In the genomic region with DNA sequence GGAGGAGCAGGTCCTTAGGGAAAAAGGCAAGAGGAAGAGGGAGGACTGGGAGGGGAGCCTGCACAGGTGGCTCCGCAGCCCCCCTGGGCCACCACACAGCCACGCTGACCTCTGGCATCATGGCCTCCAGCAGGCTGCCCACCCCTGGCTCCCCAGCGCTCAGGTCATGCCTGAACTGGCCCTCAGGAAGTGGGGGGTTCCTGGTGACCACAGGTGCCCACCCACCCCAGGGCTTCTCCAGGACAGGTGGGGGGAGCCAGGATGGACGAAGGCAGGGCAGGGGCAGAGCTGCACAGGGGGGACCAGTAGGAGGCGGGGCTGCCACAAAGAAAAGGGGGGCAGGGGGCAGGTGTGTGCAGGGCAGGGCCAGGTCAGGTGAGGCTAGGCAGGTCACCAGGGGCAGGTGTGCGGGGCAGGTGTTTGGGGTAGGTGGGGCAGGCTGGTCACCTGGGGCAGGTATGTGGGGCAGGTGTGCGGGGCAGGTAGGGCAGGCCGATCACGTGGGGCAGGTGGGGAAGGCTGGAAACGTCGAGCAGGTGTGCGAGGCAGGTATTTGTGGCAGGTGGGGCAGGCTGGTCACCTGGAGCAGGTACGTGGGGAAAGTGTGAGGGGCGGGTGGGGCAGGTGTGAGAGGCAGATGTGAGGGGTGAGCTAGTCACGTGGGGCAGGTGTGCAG, we compare ENCODE assay signal across 1 cellular context.
TF ChIP-seq lines count a peak whose summit lies in the region.

No MANE protein-coding gene starts in this region.

TF ChIP-seq in HepG2, 621 proteins besides CTCF, POLR2A, EP300 and RAD21:
- TF ChIP-seq RFX3 (CRISPR knock-in tag; IDR thresholded peaks at IDR 0.05) = no peak
- no peak for TF ChIP-seq TEAD3 (CRISPR knock-in tag; optimal IDR thresholded peaks at IDR 0.05; ENCODE audit: borderline replicate concordance)
- no peak for TF ChIP-seq TP53 (CRISPR knock-in tag; conservative IDR thresholded peaks at IDR 0.05)
- TF ChIP-seq SPEN (CRISPR knock-in tag; IDR thresholded peaks at IDR 0.05; ENCODE audit: low read depth) = 0 out of 2 replicates have a peak, but pooled peaks have one; percentile 0
- peak; percentile 99 for TF ChIP-seq ZEB1 (IDR thresholded peaks at IDR 0.05; ENCODE audit: insufficient replicate concordance, low read depth)
- no peak for TF ChIP-seq PAF1 (CRISPR knock-in tag; IDR thresholded peaks at IDR 0.05)
- TF ChIP-seq SSRP1 (CRISPR knock-in tag; IDR thresholded peaks at IDR 0.05) = no peak
- no peak for TF ChIP-seq KDM6A (CRISPR knock-in tag; IDR thresholded peaks at IDR 0.05; ENCODE audit: low read depth)
- TF ChIP-seq, protein P1, sequence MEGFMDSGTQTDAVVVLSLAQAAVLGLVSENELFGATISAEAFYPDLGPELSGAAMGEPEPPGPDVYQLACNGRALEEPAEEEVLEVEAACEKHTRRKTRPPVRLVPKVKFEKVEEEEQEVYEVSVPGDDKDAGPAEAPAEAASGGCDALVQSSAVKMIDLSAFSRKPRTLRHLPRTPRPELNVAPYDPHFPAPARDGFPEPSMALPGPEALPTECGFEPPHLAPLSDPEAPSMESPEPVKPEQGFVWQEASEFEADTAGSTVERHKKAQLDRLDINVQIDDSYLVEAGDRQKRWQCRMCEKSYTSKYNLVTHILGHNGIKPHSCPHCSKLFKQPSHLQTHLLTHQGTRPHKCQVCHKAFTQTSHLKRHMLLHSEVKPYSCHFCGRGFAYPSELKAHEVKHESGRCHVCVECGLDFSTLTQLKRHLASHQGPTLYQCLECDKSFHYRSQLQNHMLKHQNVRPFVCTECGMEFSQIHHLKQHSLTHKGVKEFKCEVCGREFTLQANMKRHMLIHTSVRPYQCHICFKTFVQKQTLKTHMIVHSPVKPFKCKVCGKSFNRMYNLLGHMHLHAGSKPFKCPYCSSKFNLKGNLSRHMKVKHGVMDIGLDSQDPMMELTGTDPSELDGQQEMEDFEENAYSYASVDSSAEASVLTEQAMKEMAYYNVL (CRISPR knock-in tag; IDR thresholded peaks at IDR 0.05; ENCODE audit: borderline replicate concordance) = no peak
- TF ChIP-seq, protein P2, sequence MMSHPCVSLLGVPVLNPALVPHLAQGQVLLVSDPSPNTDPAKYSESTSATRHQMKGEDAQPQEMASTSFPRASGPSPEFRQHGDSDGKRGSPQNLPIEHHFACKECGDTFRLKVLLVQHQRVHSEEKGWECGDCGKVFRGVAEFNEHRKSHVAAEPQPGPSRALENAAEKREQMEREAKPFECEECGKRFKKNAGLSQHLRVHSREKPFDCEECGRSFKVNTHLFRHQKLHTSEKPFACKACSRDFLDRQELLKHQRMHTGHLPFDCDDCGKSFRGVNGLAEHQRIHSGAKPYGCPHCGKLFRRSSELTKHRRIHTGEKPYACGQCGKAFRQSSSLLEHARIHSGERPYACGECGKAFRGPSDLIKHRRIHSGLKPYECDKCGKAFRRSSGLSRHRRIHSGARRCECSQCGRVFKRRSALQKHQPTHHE (CRISPR knock-in tag; IDR thresholded peaks at IDR 0.05; ENCODE audit: borderline replicate concordance) = peak; percentile 12; the same call in 1 of the 2 replicates
- peak; percentile 86 for TF ChIP-seq AGO2 (optimal IDR thresholded peaks at IDR 0.05; ENCODE audit: low read depth, low read length)
- TF ChIP-seq MYNN (CRISPR knock-in tag; IDR thresholded peaks at IDR 0.05; ENCODE audit: low read depth) = no peak
- TF ChIP-seq MTA1 (CRISPR knock-in tag; IDR thresholded peaks at IDR 0.05; ENCODE audit: borderline replicate concordance) = 0 out of 2 replicates have a peak, but pooled peaks have one; percentile 15
- 0 out of 2 replicates have a peak, but pooled peaks have one; percentile 17 for TF ChIP-seq DNMT1 (CRISPR knock-in tag; IDR thresholded peaks at IDR 0.05)
- no peak for TF ChIP-seq KAT2B (IDR thresholded peaks at IDR 0.05; ENCODE audit: borderline replicate concordance, low read depth, low read length)
